In the genomic region with DNA sequence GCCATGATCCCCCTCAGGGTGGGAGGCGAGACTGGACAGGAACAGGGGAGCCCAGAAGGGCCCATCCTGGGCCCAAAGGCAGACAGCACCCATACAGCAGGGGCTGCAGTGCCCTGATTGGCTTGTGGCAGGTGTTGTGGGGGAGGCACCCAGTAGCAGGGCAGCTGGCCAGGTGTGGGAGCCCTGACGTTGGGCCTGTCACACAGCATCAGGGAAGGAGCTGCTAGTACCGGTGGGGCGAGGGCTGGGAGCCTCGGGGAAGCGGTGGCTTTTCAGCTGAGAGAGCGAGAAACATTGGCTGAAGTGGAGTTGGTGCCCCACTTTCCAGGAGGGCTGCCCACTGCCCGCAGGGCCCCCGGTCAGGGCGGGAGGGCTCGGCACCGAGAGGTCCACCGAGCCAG, we compare ENCODE assay signal across 1 cellular context.
TF ChIP-seq lines count a peak whose summit lies in the region.

No MANE protein-coding gene starts in this region.

TF ChIP-seq in H1, 55 proteins besides CTCF, POLR2A, EP300 and RAD21:
- no peak for TF ChIP-seq JUND (IDR thresholded peaks at IDR 0.05; ENCODE audit: low read length)
TF ChIP-seq in H1: peak in this region for 0.
